ENCODE assay signal across 8 cellular contexts in genomic region chr9:76459691-76460635, GRCh38. TPM values are rescaled to one million over a fixed set of nuclear protein-coding genes. Genes with fewer than 3 reads are reported as not detected.
DNase-seq lines count a peak whose midpoint lies in the region; ATAC-seq and TF ChIP-seq lines count a peak whose summit lies in the region.

No MANE protein-coding gene starts in this region.

- H3K36me3 ChIP-seq in SK-N-MC (ENCODE audit: insufficient read depth, low read length) (no peaks in the 10 kb centered on the region), upper lobe of right lung (no peaks in the 10 kb centered on the region)

- no peak for TF ChIP-seq EP300 in Ishikawa (IDR thresholded peaks at IDR 0.05; ENCODE audit: borderline replicate concordance)

- peaks cover 17% of the 10 kb centered on the region for H3K4me1 ChIP-seq in upper lobe of right lung

- H3K9me3 ChIP-seq in SK-N-MC (ENCODE audit: low read depth, low read length): no peaks in the 10 kb centered on the region
- H3K9me3 ChIP-seq in upper lobe of right lung: no peaks in the 10 kb centered on the region

- H3K4me3 Mint-ChIP-seq in endothelial cell (ENCODE audit: unreplicated experiment): peak overlapping the region; percentile 93
- H3K4me3 Mint-ChIP-seq in memory B cell: peak overlapping the region; percentile 86

- H3K9ac ChIP-seq in SK-N-MC (ENCODE audit: insufficient read length): no peak overlapping the region

- peaks cover 5% of the 10 kb centered on the region for H3K36me3 Mint-ChIP-seq in endothelial cell (ENCODE audit: low read depth, unreplicated experiment)
- no peaks in the 10 kb centered on the region for H3K36me3 Mint-ChIP-seq in memory B cell

- no peak for ATAC-seq in memory B cell (ENCODE audit: low read depth)
- ATAC-seq in upper lobe of right lung: peak; percentile 31
- no peak for ATAC-seq in HG03342 (IDR thresholded peaks at IDR 0.05; ENCODE audit: unreplicated experiment)

- H3K27me3 Mint-ChIP-seq in endothelial cell (ENCODE audit: unreplicated experiment) (peaks cover 8% of the 10 kb centered on the region), memory B cell (peaks cover 14% of the 10 kb centered on the region)

- H3K27me3 ChIP-seq in upper lobe of right lung: no peaks in the 10 kb centered on the region

- H3K27ac ChIP-seq in SK-N-MC (no peak overlapping the region), upper lobe of right lung (peak overlapping the region; percentile 34)

- peak; percentile 54 for TF ChIP-seq CTCF in endothelial cell (IDR thresholded peaks at IDR 0.05; ENCODE audit: unreplicated experiment)
- peak; percentile 12 for TF ChIP-seq CTCF in upper lobe of right lung (IDR thresholded peaks at IDR 0.05)

- TF ChIP-seq RAD21 in Ishikawa (IDR thresholded peaks at IDR 0.05; ENCODE audit: low read depth): no peak

- H3K4me3 ChIP-seq in SK-N-MC (peak overlapping the region; percentile 77), upper lobe of right lung (peak overlapping the region; percentile 82)

- H3K4me1 Mint-ChIP-seq in endothelial cell (ENCODE audit: unreplicated experiment) (peaks cover 26% of the 10 kb centered on the region), memory B cell (peaks cover 20% of the 10 kb centered on the region)

- H3K27ac Mint-ChIP-seq in endothelial cell (ENCODE audit: unreplicated experiment): peak overlapping the region; percentile 64
- no peak overlapping the region for H3K27ac Mint-ChIP-seq in memory B cell

- H3K9me3 Mint-ChIP-seq in endothelial cell (ENCODE audit: unreplicated experiment) (no peaks in the 10 kb centered on the region), memory B cell (no peaks in the 10 kb centered on the region)

- peak; percentile 11 for DNase-seq in stimulated activated CD8-positive, alpha-beta memory T cell treated with anti-CD3 and anti-CD28 coated beads, Interleukin-4, amount 100 ng/mL, for 24 hours (ENCODE audit: low read depth)
- DNase-seq in stimulated activated CD8-positive, alpha-beta memory T cell treated with anti-CD3 and anti-CD28 coated beads, Interleukin-4, amount 100 ng/mL, for 48 hours: no peak
- no peak for DNase-seq in SK-N-MC (ENCODE audit: low read depth, low spot score)
- peak; percentile 51 for DNase-seq in endothelial cell (ENCODE audit: low spot score)
- no peak for DNase-seq in memory B cell (ENCODE audit: low spot score in 2 of 2)
- DNase-seq in upper lobe of right lung: peak; percentile 69

- intact Hi-C loops in upper lobe of right lung (cut with DNase I): no loop called here

TF ChIP-seq in Ishikawa, 13 proteins besides CTCF, POLR2A, EP300 and RAD21:
- TF ChIP-seq CEBPB (IDR thresholded peaks at IDR 0.05): peak; percentile 86
- peak; percentile 45; the same call in 1 of the 2 replicates for TF ChIP-seq MAX (IDR thresholded peaks at IDR 0.05)
- TF ChIP-seq EGR1 (IDR thresholded peaks at IDR 0.05): no peak
TF ChIP-seq in Ishikawa: peak in this region for 2.

RNA-seq across cellular contexts. Expression of gene GCNT1, which starts 1.0 kb away (rescaled TPM):
- total RNA-seq in endothelial cell (ENCODE audit: unreplicated experiment): 33.7 TPM
- total RNA-seq in upper lobe of right lung: 8.5 TPM

Comparison
In these comparisons a context has a peak if more than half of its experiments do, and no peak if none do; other contexts are left out.
1. DNase-seq: peak in stimulated activated CD8-positive, alpha-beta memory T cell treated with anti-CD3 and anti-CD28 coated beads, Interleukin-4, amount 100 ng/mL, for 24 hours (single experiment), endothelial cell (single experiment) and upper lobe of right lung (single experiment); none in stimulated activated CD8-positive, alpha-beta memory T cell treated with anti-CD3 and anti-CD28 coated beads, Interleukin-4, amount 100 ng/mL, for 48 hours (single experiment), SK-N-MC (single experiment) and memory B cell (0 of 2).